Comparison of ENCODE assay signal across 21 cellular contexts in genomic region chr2:220506466-220506865, GRCh38.
"Had no signal": no experiment of that assay in that cellular context is flagged by ENCODE, and none has a peak within 500 bp of the region (broad histone marks: within the 10 kb centered on the region; RNA-seq: fewer than 3 reads in every experiment).

No MANE protein-coding gene starts in this region.

- H3K27ac Mint-ChIP-seq: activated CD4-positive, alpha-beta memory T cell treated with anti-CD3 and anti-CD28 coated beads, Interleukin-2, amount 10 ng/mL, durations not matched to agents 7 days and 5 days; activated CD4-positive, alpha-beta T cell treated with anti-CD3 and anti-CD28 coated beads, Interleukin-2, amount 10 ng/mL, durations not matched to agents 24 days and 14 days; activated CD8-positive, alpha-beta memory T cell treated with anti-CD3 and anti-CD28 coated beads, Interleukin-2, amount 10 ng/mL, durations not matched to agents 7 days and 5 days; activated naive CD8-positive, alpha-beta T cell treated with anti-CD3 and anti-CD28 coated beads, Interleukin-2, amount 50 U/mL, for 24 hours; activated T-helper 1 cell treated with anti-CD3 and anti-CD28 coated beads, Interleukin-12 subunit alpha, Interleukin-12 subunit beta, Interleukin-2, Interleukin-4 antibody, amounts not matched to agents 30 ng/mL and 10 ng/mL and 1 ng/mL, durations not matched to agents 14 hours and 24 hours and 36 hours; nephron progenitor cell; stimulated activated naive CD8-positive, alpha-beta T cell treated with anti-CD3 and anti-CD28 coated beads, Interleukin-15, Interleukin-2, amounts not matched to agents 100 ng/mL and 50 ng/mL, for 24 hours; T-helper 1 cell treated with Interleukin-12 subunit alpha and Interleukin-12 subunit beta and Interleukin-4 antibody, amounts not matched to agents 30 μg/mL and 1 μg/mL, for 36 hours had no signal

- H3K36me3 Mint-ChIP-seq: activated CD8-positive, alpha-beta memory T cell treated with anti-CD3 and anti-CD28 coated beads, Interleukin-2, amount 10 ng/mL, durations not matched to agents 7 days and 5 days had no signal

- ATAC-seq: activated CD8-positive, alpha-beta memory T cell treated with anti-CD3 and anti-CD28 coated beads, Interleukin-2, amount 10 ng/mL, durations not matched to agents 7 days and 5 days; activated naive CD8-positive, alpha-beta T cell treated with anti-CD3 and anti-CD28 coated beads, Interleukin-2, amount 50 U/mL, for 24 hours; heart left ventricle; mucosa of descending colon; right lobe of liver had no signal

- H3K27ac ChIP-seq: heart left ventricle, left ventricle myocardium inferior, right lobe of liver, skin epidermis, tibial artery had no signal

- H3K4me1 Mint-ChIP-seq: activated CD4-positive, alpha-beta memory T cell treated with anti-CD3 and anti-CD28 coated beads, Interleukin-2, amount 10 ng/mL, durations not matched to agents 7 days and 5 days; activated CD4-positive, alpha-beta T cell treated with anti-CD3 and anti-CD28 coated beads, Interleukin-2, amount 10 ng/mL, durations not matched to agents 24 days and 14 days; activated CD8-positive, alpha-beta memory T cell treated with anti-CD3 and anti-CD28 coated beads, Interleukin-2, amount 10 ng/mL, durations not matched to agents 7 days and 5 days; activated naive CD8-positive, alpha-beta T cell treated with anti-CD3 and anti-CD28 coated beads, Interleukin-2, amount 50 U/mL, for 24 hours had no signal

- H3K27me3 ChIP-seq: heart left ventricle, right lobe of liver, tibial artery had no signal

- H3K4me1 ChIP-seq: heart left ventricle, right lobe of liver, tibial artery had no signal

- DNase-seq: activated CD4-positive, alpha-beta memory T cell treated with anti-CD3 and anti-CD28 coated beads, Interleukin-2, amount 10 ng/mL, durations not matched to agents 7 days and 5 days; activated CD4-positive, alpha-beta T cell treated with anti-CD3 and anti-CD28 coated beads, Interleukin-2, amount 10 ng/mL, durations not matched to agents 24 days and 14 days; activated CD4-positive, CD25-positive, alpha-beta regulatory T cell; activated CD8-positive, alpha-beta memory T cell treated with anti-CD3 and anti-CD28 coated beads, Interleukin-2, amount 10 ng/mL, durations not matched to agents 7 days and 5 days; activated gamma-delta T cell; activated naive CD4-positive, alpha-beta T cell treated with anti-CD3 and anti-CD28 coated beads, Interleukin-2, amount 50 U/mL, for 16 hours; activated naive CD8-positive, alpha-beta T cell treated with anti-CD3 and anti-CD28 coated beads, Interleukin-2, amount 50 U/mL, for 24 hours; effector memory CD4-positive, alpha-beta T cell; heart left ventricle; kidney glomerular epithelial cell; left ventricle myocardium inferior; mucosa of descending colon; nephron progenitor cell; nucleus accumbens; right lobe of liver; stimulated activated CD4-positive, alpha-beta T cell treated with anti-CD3 and anti-CD28 coated beads, Interleukin-1b, Interleukin-23, amount 100 ng/mL, for 48 hours; tibial artery had no signal

- H3K9me3 Mint-ChIP-seq: activated CD4-positive, alpha-beta memory T cell treated with anti-CD3 and anti-CD28 coated beads, Interleukin-2, amount 10 ng/mL, durations not matched to agents 7 days and 5 days; activated CD4-positive, alpha-beta T cell treated with anti-CD3 and anti-CD28 coated beads, Interleukin-2, amount 10 ng/mL, durations not matched to agents 24 days and 14 days; activated T-helper 1 cell treated with anti-CD3 and anti-CD28 coated beads, Interleukin-12 subunit alpha, Interleukin-12 subunit beta, Interleukin-2, Interleukin-4 antibody, amounts not matched to agents 30 ng/mL and 10 ng/mL and 1 ng/mL, durations not matched to agents 14 hours and 24 hours and 36 hours; stimulated activated naive CD8-positive, alpha-beta T cell treated with anti-CD3 and anti-CD28 coated beads, Interleukin-15, Interleukin-2, amounts not matched to agents 100 ng/mL and 50 ng/mL, for 24 hours; T-helper 1 cell treated with Interleukin-12 subunit alpha and Interleukin-12 subunit beta and Interleukin-4 antibody, amounts not matched to agents 30 μg/mL and 1 μg/mL, for 36 hours had no signal

- H3K9me3 ChIP-seq: mucosa of descending colon, right lobe of liver had no signal

- H3K4me3 Mint-ChIP-seq: activated CD4-positive, alpha-beta memory T cell treated with anti-CD3 and anti-CD28 coated beads, Interleukin-2, amount 10 ng/mL, durations not matched to agents 7 days and 5 days; activated CD4-positive, alpha-beta T cell treated with anti-CD3 and anti-CD28 coated beads, Interleukin-2, amount 10 ng/mL, durations not matched to agents 24 days and 14 days; activated CD8-positive, alpha-beta memory T cell treated with anti-CD3 and anti-CD28 coated beads, Interleukin-2, amount 10 ng/mL, durations not matched to agents 7 days and 5 days; activated naive CD8-positive, alpha-beta T cell treated with anti-CD3 and anti-CD28 coated beads, Interleukin-2, amount 50 U/mL, for 24 hours; activated T-helper 1 cell treated with anti-CD3 and anti-CD28 coated beads, Interleukin-12 subunit alpha, Interleukin-12 subunit beta, Interleukin-2, Interleukin-4 antibody, amounts not matched to agents 30 ng/mL and 10 ng/mL and 1 ng/mL, durations not matched to agents 14 hours and 24 hours and 36 hours; nephron progenitor cell; stimulated activated naive CD8-positive, alpha-beta T cell treated with anti-CD3 and anti-CD28 coated beads, Interleukin-15, Interleukin-2, amounts not matched to agents 100 ng/mL and 50 ng/mL, for 24 hours; T-helper 1 cell treated with Interleukin-12 subunit alpha and Interleukin-12 subunit beta and Interleukin-4 antibody, amounts not matched to agents 30 μg/mL and 1 μg/mL, for 36 hours had no signal

- H3K27me3 Mint-ChIP-seq: activated CD4-positive, alpha-beta memory T cell treated with anti-CD3 and anti-CD28 coated beads, Interleukin-2, amount 10 ng/mL, durations not matched to agents 7 days and 5 days; activated CD4-positive, alpha-beta T cell treated with anti-CD3 and anti-CD28 coated beads, Interleukin-2, amount 10 ng/mL, durations not matched to agents 24 days and 14 days; activated CD8-positive, alpha-beta memory T cell treated with anti-CD3 and anti-CD28 coated beads, Interleukin-2, amount 10 ng/mL, durations not matched to agents 7 days and 5 days; activated naive CD8-positive, alpha-beta T cell treated with anti-CD3 and anti-CD28 coated beads, Interleukin-2, amount 50 U/mL, for 24 hours; stimulated activated naive CD8-positive, alpha-beta T cell treated with anti-CD3 and anti-CD28 coated beads, Interleukin-15, Interleukin-2, amounts not matched to agents 100 ng/mL and 50 ng/mL, for 24 hours had no signal
